12 cellular contexts compared by ENCODE assay signal in the genomic region with DNA sequence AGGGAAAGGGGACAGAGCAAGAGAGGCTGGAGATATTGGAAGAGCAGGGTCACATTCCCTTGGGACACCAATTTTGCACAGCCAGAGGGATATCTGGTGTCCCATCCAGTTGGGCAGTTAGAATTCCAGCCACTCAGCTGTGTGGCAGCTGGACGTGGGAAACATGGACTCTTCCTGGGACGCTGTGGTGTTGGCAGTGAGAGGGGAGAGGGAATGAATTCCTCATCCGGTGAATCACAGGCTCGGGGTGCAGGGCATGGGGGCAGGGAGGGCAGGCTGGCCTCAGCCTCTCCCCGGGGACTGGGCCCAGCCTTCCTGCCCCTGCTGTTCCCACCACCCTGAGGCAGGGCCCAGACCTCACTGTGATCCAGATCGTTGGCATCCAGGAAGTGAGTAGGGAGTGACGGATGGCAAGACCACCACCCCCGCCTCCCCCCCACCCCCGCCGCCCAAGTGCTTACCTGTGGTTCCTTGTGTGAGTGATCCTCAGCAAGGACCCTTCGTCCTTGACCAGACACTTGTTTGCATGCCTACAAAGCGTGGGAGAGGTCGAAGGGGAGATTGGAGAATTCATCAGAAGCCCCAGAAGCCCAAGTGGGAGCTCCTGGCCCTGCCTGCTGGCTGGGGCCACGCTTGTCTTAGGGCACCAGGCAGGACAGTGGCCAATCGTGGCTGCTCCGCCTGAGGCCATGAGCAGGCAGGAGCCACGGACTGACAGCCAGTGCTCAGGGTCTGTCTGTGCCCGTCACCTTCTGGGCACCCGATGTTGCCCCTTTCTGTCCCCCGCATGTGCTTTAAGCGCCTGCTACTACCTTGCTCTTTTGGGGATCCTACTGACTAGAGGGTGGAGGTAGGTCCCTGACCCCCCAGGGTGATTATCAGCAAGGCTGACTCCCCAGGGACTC. TPM values are rescaled to one million over a fixed set of nuclear protein-coding genes. Genes with fewer than 3 reads are reported as not detected.
A peak's percentile ranks its signal among the peaks of the same experiment; 100 is the strongest.
DNase-seq lines count a peak whose midpoint lies in the region; ATAC-seq and TF ChIP-seq lines count a peak whose summit lies in the region.
"Had no signal": no experiment of that assay in that cellular context is flagged by ENCODE, and none has a peak within 500 bp of the region (broad histone marks: within the 10 kb centered on the region; RNA-seq: fewer than 3 reads in every experiment).

No MANE protein-coding gene starts in this region.

- no peak overlapping the region for H3K27ac Mint-ChIP-seq in endodermal cell
- H3K27ac Mint-ChIP-seq: activated naive CD4-positive, alpha-beta T cell treated with anti-CD3 and anti-CD28 coated beads, Interleukin-2, amount 50 U/mL, for 24 hours had no signal

- DNase-seq in EL = peak; percentile 87
- DNase-seq in HT1080 (ENCODE audit: low read depth) = peak; percentile 71
- DNase-seq in endodermal cell = peak; percentile 37
- peak; percentile 99 for DNase-seq in osteoblast (ENCODE audit: insufficient read length, low spot score, missing footprints)
- DNase-seq in NCI-H2196 (lab: John Stamatoyannopoulos, UW; ENCODE audit: unreplicated experiment) = no peak
- DNase-seq in stimulated activated CD4-positive, alpha-beta T cell treated with anti-CD3 and anti-CD28 coated beads, Interleukin-2, amount 100 ng/mL, for 48 hours = no peak
- DNase-seq: DMS79, NCI-H2107 had no signal

- H3K27ac ChIP-seq in endodermal cell (ENCODE audit: low read depth, low read length) (no peak overlapping the region), osteoblast (ENCODE audit: low read depth, low read length) (peak overlapping the region; percentile 44)
- H3K27ac ChIP-seq: VCaP had no signal

- WGBS in endodermal cell (ENCODE audit: insufficient coverage in 1 of 2, insufficient read length in 1 of 2), 2 experiments = 86 to 95% methylated on average over 8 to 21 of the region's 21 CpGs

- H3K9ac ChIP-seq in endodermal cell (ENCODE audit: extremely low read depth, low read length, poor library complexity, severe bottlenecking) = no peak overlapping the region

- H3K27me3 Mint-ChIP-seq in endodermal cell (ENCODE audit: insufficient read depth) = peaks cover 53% of the 10 kb centered on the region

- no peak overlapping the region for H3K4me3 Mint-ChIP-seq in endodermal cell
- H3K4me3 Mint-ChIP-seq: activated naive CD4-positive, alpha-beta T cell treated with anti-CD3 and anti-CD28 coated beads, Interleukin-2, amount 50 U/mL, for 24 hours had no signal

- H3K36me3 ChIP-seq in endodermal cell (ENCODE audit: control insufficient read depth, insufficient read depth, low read length) (no peaks in the 10 kb centered on the region), osteoblast (ENCODE audit: insufficient read depth, low read length) (no peaks in the 10 kb centered on the region)

- TF ChIP-seq CTCF in endodermal cell (conservative IDR thresholded peaks at IDR 0.05) = no peak
- no peak for TF ChIP-seq CTCF in osteoblast (IDR thresholded peaks at IDR 0.05; ENCODE audit: extremely low read depth, low read depth, low read length)

- H3K9me3 Mint-ChIP-seq in endodermal cell = no peaks in the 10 kb centered on the region
- H3K9me3 Mint-ChIP-seq: activated naive CD4-positive, alpha-beta T cell treated with anti-CD3 and anti-CD28 coated beads, Interleukin-2, amount 50 U/mL, for 24 hours had no signal

- ATAC-seq in GM21737 (IDR thresholded peaks at IDR 0.05; ENCODE audit: unreplicated experiment) = no peak

- H3K4me2 ChIP-seq in osteoblast (ENCODE audit: insufficient read depth, low read length) = peak overlapping the region; percentile 29

- no peaks in the 10 kb centered on the region for H3K79me2 ChIP-seq in osteoblast (ENCODE audit: insufficient read depth, low read length)

- no peaks in the 10 kb centered on the region for H3K9me3 ChIP-seq in endodermal cell (ENCODE audit: control insufficient read depth, low read length)
- no peaks in the 10 kb centered on the region for H3K9me3 ChIP-seq in osteoblast (ENCODE audit: low read depth, low read length)

- peaks cover 24% of the 10 kb centered on the region for H3K27me3 ChIP-seq in endodermal cell (ENCODE audit: control insufficient read depth, insufficient read depth, low read length, poor library complexity, severe bottlenecking)
- peaks cover 5% of the 10 kb centered on the region for H3K27me3 ChIP-seq in osteoblast (ENCODE audit: insufficient read depth, low read length)

- no peaks in the 10 kb centered on the region for H3K36me3 Mint-ChIP-seq in endodermal cell (ENCODE audit: low read depth)
- H3K36me3 Mint-ChIP-seq: activated naive CD4-positive, alpha-beta T cell treated with anti-CD3 and anti-CD28 coated beads, Interleukin-2, amount 50 U/mL, for 24 hours had no signal

- H3K4me3 ChIP-seq in endodermal cell (ENCODE audit: low read length) = no peak overlapping the region
- H3K4me3 ChIP-seq in osteoblast (ENCODE audit: insufficient read depth, low read length) = no peak overlapping the region

- peak overlapping the region; percentile 47 for H2AFZ ChIP-seq in osteoblast (ENCODE audit: low read length)

- H3K4me1 Mint-ChIP-seq in endodermal cell = no peaks in the 10 kb centered on the region

- H3K4me1 ChIP-seq in endodermal cell (ENCODE audit: control insufficient read depth, insufficient read depth, low read length) (no peaks in the 10 kb centered on the region), osteoblast (ENCODE audit: insufficient read depth, low read length) (peaks cover 9% of the 10 kb centered on the region)

- no peaks in the 10 kb centered on the region for H4K20me1 ChIP-seq in osteoblast (ENCODE audit: insufficient read depth, low read length)

RNA-seq across cellular contexts. Expression of gene WNT3A, which starts 8.7 kb away (rescaled TPM):
- total RNA-seq in HT1080 (2014; rRNA removed; shearing (Covaris generic)) = not detected in 2 replicates
- polyA plus RNA-seq in HT1080 (2015; cell fraction: cytosol; rRNA removed) = not detected in 2 replicates
- 0.05 TPM in 1 of 2 replicates, not detected in the other for polyA plus RNA-seq in HT1080 (2015; cell fraction: nucleus; rRNA removed)
- under 1 TPM; 0.11 to 0.46 TPM for total RNA-seq in endodermal cell
- polyA plus RNA-seq in endodermal cell (2013, experiment 1 of 2) = 40.2 TPM
- polyA plus RNA-seq in endodermal cell (2013, experiment 2 of 2) = 36.6 TPM
- total RNA-seq in osteoblast = not detected in 2 replicates
- total RNA-seq: skeletal muscle tissue had no signal

Comparison
In these comparisons a context has a peak if more than half of its experiments do, and no peak if none do; other contexts are left out.
1. DNase-seq: peak in EL (single experiment), HT1080 (single experiment), endodermal cell (single experiment) and osteoblast (single experiment); none in NCI-H2196 (single experiment) and stimulated activated CD4-positive, alpha-beta T cell treated with anti-CD3 and anti-CD28 coated beads, Interleukin-2, amount 100 ng/mL, for 48 hours (0 of 2).